Comparison of ENCODE assay signal across 11 cellular contexts in the genomic region with DNA sequence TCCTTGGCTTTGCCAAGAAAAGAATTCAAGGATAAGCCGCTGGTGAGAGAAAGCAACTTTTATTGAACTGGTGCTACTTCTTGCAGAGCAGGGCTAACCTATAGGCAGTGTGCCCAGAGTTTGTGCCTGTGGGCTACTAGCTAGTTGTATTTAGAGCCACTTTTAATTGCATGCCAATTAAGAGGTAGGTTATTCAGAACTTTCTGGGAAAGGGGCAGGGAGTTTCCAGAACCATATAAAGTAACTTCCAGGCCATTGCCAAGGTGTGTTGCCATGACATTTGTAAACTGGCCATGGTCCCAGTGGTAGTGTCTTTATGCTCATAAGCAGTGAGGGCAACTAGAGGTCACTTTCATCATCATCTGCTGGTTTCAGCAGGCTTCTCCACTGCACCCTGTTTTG. TPM values are rescaled to one million over a fixed set of nuclear protein-coding genes. Genes with fewer than 3 reads are reported as not detected.
A peak's percentile ranks its signal among the peaks of the same experiment; 100 is the strongest.
DNase-seq lines count a peak whose midpoint lies in the region; ATAC-seq, FAIRE-seq and TF ChIP-seq lines count a peak whose summit lies in the region.
"Not testable (repeated sequence)": the region's sequence is repeated elsewhere in the genome, so short reads cannot be mapped to it uniquely, and the experiment has no call there.
"Had no signal": no experiment of that assay in that cellular context is flagged by ENCODE, and none has a peak within 500 bp of the region (broad histone marks: within the 10 kb centered on the region; RNA-seq: fewer than 3 reads in every experiment).

No MANE protein-coding gene starts in this region.

- H3K9ac ChIP-seq in GM23248; astrocyte (ENCODE audit: low read length): not testable (repeated sequence)

- ATAC-seq in T-cell (replicated peaks in 1 of 4) = not testable (repeated sequence)
- peak; percentile 41 for ATAC-seq in left lung

- TF ChIP-seq CTCF in astrocyte (IDR thresholded peaks at IDR 0.05; ENCODE audit: insufficient read depth, low read depth, low read length); choroid plexus epithelial cell (conservative IDR thresholded peaks at IDR 0.05; ENCODE audit: low read depth, low read length); fibroblast of pulmonary artery (IDR thresholded peaks at IDR 0.05; ENCODE audit: low read length, missing control alignments); left lung (IDR thresholded peaks at IDR 0.05): not testable (repeated sequence)

- H3F3A ChIP-seq in GM23248 (ENCODE audit: insufficient read depth) = not testable (repeated sequence)

- H3K27me3 ChIP-seq in GM23248 (replicated peaks; ENCODE audit: insufficient read depth); astrocyte (ENCODE audit: insufficient read depth, low read length); left lung: not testable (repeated sequence)

- not testable (repeated sequence) for H3K9me3 Mint-ChIP-seq in T-cell; astrocyte (ENCODE audit: unreplicated experiment)

- not testable (repeated sequence) for H4K20me1 ChIP-seq in GM23248 (ENCODE audit: insufficient read depth); astrocyte (ENCODE audit: insufficient read depth, low read length)

- POLR2A ChIA-PET in T-cell (lab: Charles Lee) = not testable (repeated sequence)

- not testable (repeated sequence) for FAIRE-seq in astrocyte (lab: Jason Lieb, UNC)

- H3K4me1 ChIP-seq in GM23248 (ENCODE audit: insufficient read depth); astrocyte (ENCODE audit: insufficient read depth, low read length); left lung: not testable (repeated sequence)

- CTCF ChIA-PET in T-cell (lab: Charles Lee) = not testable (repeated sequence)

- 94 to 100% methylated on average over 1 of the region's 1 CpG for WGBS in GM23248 (ENCODE audit: low coverage in 1 of 2, low lambda C conversion rate in 2 of 2, missing lambda C conversion rate in 2 of 2), 2 experiments

- not testable (repeated sequence) for H3K4me3 ChIP-seq in GM23248; astrocyte (ENCODE audit: insufficient read depth, low read depth, low read length); choroid plexus epithelial cell (ENCODE audit: low read depth, low read length); fibroblast of pulmonary artery (replicated peaks; ENCODE audit: low read depth, low read length); left lung

- peak; percentile 17 for DNase-seq in GM23248
- DNase-seq in T-cell, left lung: not testable (repeated sequence)
- DNase-seq in astrocyte (ENCODE audit: low read depth) = peak; percentile 26
- DNase-seq in choroid plexus epithelial cell (ENCODE audit: low read depth) = peak; percentile 30
- DNase-seq in fibroblast of pulmonary artery (ENCODE audit: low read depth) = peak; percentile 6
- peak in 30 of 56 donors; percentile 0 to 69 (median 10) for DNase-seq in nucleus accumbens (lab: John Stamatoyannopoulos, UW)

- not testable (repeated sequence) for H3K4me2 ChIP-seq in GM23248 (ENCODE audit: unreplicated experiment); astrocyte (ENCODE audit: low read length)

- not testable (repeated sequence) for H3K4me3 Mint-ChIP-seq in T-cell; astrocyte (ENCODE audit: unreplicated experiment)

- H3K4me1 Mint-ChIP-seq in T-cell = peaks cover 57 to 82% (median 76%) of the 10 kb centered on the region in 3 donors
- H3K4me1 Mint-ChIP-seq in astrocyte (ENCODE audit: low read depth, unreplicated experiment) = not testable (repeated sequence)

- not testable (repeated sequence) for H2AFZ ChIP-seq in GM23248; astrocyte (ENCODE audit: low read depth, low read length)

- H3K27ac Mint-ChIP-seq in T-cell = peak overlapping the region; percentile 52 to 79
- not testable (repeated sequence) for H3K27ac Mint-ChIP-seq in astrocyte (ENCODE audit: unreplicated experiment)

- in situ Hi-C loops in GM23248 (cut with MboI) = not testable (repeated sequence)

- not testable (repeated sequence) for H3K9me3 ChIP-seq in GM23248 (ENCODE audit: low read depth); astrocyte (ENCODE audit: insufficient read depth, low read depth, low read length); left lung

- H3K36me3 ChIP-seq in GM23248 (ENCODE audit: low read depth); astrocyte (ENCODE audit: insufficient read depth, low read length): not testable (repeated sequence)
- peaks cover 0 to 11% of the 10 kb centered on the region in 2 donors for H3K36me3 ChIP-seq in left lung

- H3K27ac ChIP-seq in GM23248; astrocyte (ENCODE audit: low read depth, low read length); left lung: not testable (repeated sequence)

- H3K79me2 ChIP-seq in GM23248 (ENCODE audit: insufficient read depth); astrocyte (ENCODE audit: insufficient read depth, low read length): not testable (repeated sequence)

- intact Hi-C loops in left lung (cut with DNase I) = not testable (repeated sequence)

- H3K36me3 Mint-ChIP-seq in T-cell (peaks cover 71% of the 10 kb centered on the region), astrocyte (ENCODE audit: low read depth, unreplicated experiment) (peaks cover 27% of the 10 kb centered on the region)

- H3K9me2 ChIP-seq in GM23248 (ENCODE audit: insufficient read depth) = not testable (repeated sequence)

- not testable (repeated sequence) for H3K27me3 Mint-ChIP-seq in T-cell; astrocyte (ENCODE audit: low read depth, unreplicated experiment)

RNA-seq across cellular contexts. Expression of gene PPIAL4G, which starts 50.2 kb away (rescaled TPM):
- not detected in 2 replicates for total RNA-seq in GM23248 (2014; rRNA removed; shearing (Covaris generic))
- not detected in 2 replicates for polyA plus RNA-seq in GM23248 (2016; fragmentation: Nextera tagmentation; extraction: Ambion mirVana)
- total RNA-seq in T-cell (1 to 10 TPM in 3 of 5 donors, under 1 TPM in 2; 0.40 to 2.1 (median 2.0) TPM), astrocyte (not detected in 2 replicates), left lung (under 1 TPM in 1 of 2 donors, not detected in 1; 0.24 TPM)
- total RNA-seq: HT-29, LHCN-M2 had no signal
- polyA plus RNA-seq: AG04450, IgD-negative memory B cell had no signal
